1 cellular context compared by ENCODE assay signal in genomic region chr17:40862985-40863733, GRCh38.
TF ChIP-seq lines count a peak whose summit lies in the region.

No MANE protein-coding gene starts in this region.

TF ChIP-seq in HepG2, 621 proteins besides CTCF, POLR2A, EP300 and RAD21 (continued from another document and continues in another):
- TF ChIP-seq ZBTB33 (CRISPR knock-in tag; IDR thresholded peaks at IDR 0.05) = peak; percentile 58; the same call in 1 of the 2 replicates
- TF ChIP-seq FOXP4 (CRISPR knock-in tag; IDR thresholded peaks at IDR 0.05) = no peak
- no peak for TF ChIP-seq PCBP2 (optimal IDR thresholded peaks at IDR 0.05; ENCODE audit: low read depth, low read length, poor library complexity, severe bottlenecking)
- no peak for TF ChIP-seq RARG (CRISPR knock-in tag; IDR thresholded peaks at IDR 0.05; ENCODE audit: low read depth)
- TF ChIP-seq ZNF235 (CRISPR knock-in tag; IDR thresholded peaks at IDR 0.05; ENCODE audit: borderline replicate concordance) = no peak
- no peak for TF ChIP-seq ZNF790 (CRISPR knock-in tag; IDR thresholded peaks at IDR 0.05; ENCODE audit: borderline replicate concordance)
- no peak for TF ChIP-seq ZNF850 (CRISPR knock-in tag; conservative IDR thresholded peaks at IDR 0.05)
- TF ChIP-seq SNAI1 (CRISPR knock-in tag; IDR thresholded peaks at IDR 0.05; ENCODE audit: borderline replicate concordance) = no peak
- TF ChIP-seq DZIP1 (CRISPR knock-in tag; IDR thresholded peaks at IDR 0.05) = 0 out of 2 replicates have a peak, but pooled peaks have one; percentile 59
- TF ChIP-seq ZNF672 (CRISPR knock-in tag; IDR thresholded peaks at IDR 0.05) = no peak
- no peak for TF ChIP-seq CREB3 (CRISPR knock-in tag; IDR thresholded peaks at IDR 0.05)
- TF ChIP-seq HMG20A (CRISPR knock-in tag; IDR thresholded peaks at IDR 0.05; ENCODE audit: borderline replicate concordance) = no peak
- TF ChIP-seq ZNF34 (CRISPR knock-in tag; IDR thresholded peaks at IDR 0.05; ENCODE audit: borderline replicate concordance) = no peak
- no peak for TF ChIP-seq ZNF101 (CRISPR knock-in tag; IDR thresholded peaks at IDR 0.05; ENCODE audit: borderline replicate concordance, low read depth)
- no peak for TF ChIP-seq AHDC1 (CRISPR knock-in tag; IDR thresholded peaks at IDR 0.05; ENCODE audit: borderline replicate concordance)
- TF ChIP-seq NFKBIZ (CRISPR knock-in tag; IDR thresholded peaks at IDR 0.05) = no peak
- TF ChIP-seq ZNF605 (CRISPR knock-in tag; IDR thresholded peaks at IDR 0.05) = no peak
- no peak for TF ChIP-seq PAX8 (CRISPR knock-in tag; IDR thresholded peaks at IDR 0.05; ENCODE audit: borderline replicate concordance)
- TF ChIP-seq SP4 (CRISPR knock-in tag; IDR thresholded peaks at IDR 0.05) = no peak
- TF ChIP-seq ZNF18 (CRISPR knock-in tag; IDR thresholded peaks at IDR 0.05; ENCODE audit: insufficient replicate concordance) = no peak
- 0 out of 2 replicates have a peak, but pooled peaks have one; percentile 15 for TF ChIP-seq THAP11 (CRISPR knock-in tag; IDR thresholded peaks at IDR 0.05)
- TF ChIP-seq ZNF766 (CRISPR knock-in tag; IDR thresholded peaks at IDR 0.05; ENCODE audit: borderline replicate concordance) = no peak
- no peak for TF ChIP-seq SETDB1 (CRISPR knock-in tag; IDR thresholded peaks at IDR 0.05; ENCODE audit: borderline replicate concordance)
- no peak for TF ChIP-seq ZNF510 (CRISPR knock-in tag; IDR thresholded peaks at IDR 0.05; ENCODE audit: low read depth)
- TF ChIP-seq USF2 (IDR thresholded peaks at IDR 0.05; ENCODE audit: low read depth, low read length) = no peak
- TF ChIP-seq USF2 (CRISPR knock-in tag; IDR thresholded peaks at IDR 0.05; ENCODE audit: borderline replicate concordance) = no peak
- TF ChIP-seq RBM22 (optimal IDR thresholded peaks at IDR 0.05; ENCODE audit: low read length) = no peak
- no peak for TF ChIP-seq CEBPZ (IDR thresholded peaks at IDR 0.05; ENCODE audit: low read length)
- no peak for TF ChIP-seq MAFG (CRISPR knock-in tag; IDR thresholded peaks at IDR 0.05)
- TF ChIP-seq HNRNPL (IDR thresholded peaks at IDR 0.05; ENCODE audit: low read depth, low read length) = no peak
- no peak for TF ChIP-seq SKI (IDR thresholded peaks at IDR 0.05; ENCODE audit: partially characterized antibody)
- TF ChIP-seq ZBTB38 (CRISPR knock-in tag; IDR thresholded peaks at IDR 0.05) = no peak
- no peak for TF ChIP-seq GRHL1 (CRISPR knock-in tag; conservative IDR thresholded peaks at IDR 0.05)
- no peak for TF ChIP-seq PRMT3 (CRISPR knock-in tag; IDR thresholded peaks at IDR 0.05; ENCODE audit: borderline replicate concordance, low read depth)
- no peak for TF ChIP-seq JUNB (CRISPR knock-in tag; IDR thresholded peaks at IDR 0.05; ENCODE audit: borderline replicate concordance)
- TF ChIP-seq ZNF138 (CRISPR knock-in tag; IDR thresholded peaks at IDR 0.05; ENCODE audit: low read depth) = no peak
- no peak for TF ChIP-seq KAT2B (IDR thresholded peaks at IDR 0.05; ENCODE audit: borderline replicate concordance, low read depth, low read length)
